In genomic region chrX:19017271-19017670, GRCh38 we compare ENCODE assay signal across 8 cellular contexts. TPM values are rescaled to one million over a fixed set of nuclear protein-coding genes. Genes with fewer than 3 reads are reported as not detected.
A peak's percentile ranks its signal among the peaks of the same experiment; 100 is the strongest.
DNase-seq lines count a peak whose midpoint lies in the region; ATAC-seq and TF ChIP-seq lines count a peak whose summit lies in the region.

No MANE protein-coding gene starts in this region.

- peaks cover 18% of the 10 kb centered on the region for H3K9me3 Mint-ChIP-seq in osteocyte (ENCODE audit: unreplicated experiment)

- DNase-seq in NAMALWA (ENCODE audit: low spot score) = peak; percentile 7
- peak; percentile 8 for DNase-seq in cerebellar cortex (ENCODE audit: low spot score)
- no peak for DNase-seq in osteocyte (ENCODE audit: extremely low spot score, unreplicated experiment)
- DNase-seq in activated gamma-delta T cell (lab: John Stamatoyannopoulos, UW) = no peak
- DNase-seq in Right ventricle myocardium inferior (ENCODE audit: missing footprints) = no peak
- DNase-seq in effector CD4-positive, alpha-beta T cell = no peak

- H3K36me3 Mint-ChIP-seq in osteocyte (ENCODE audit: unreplicated experiment) = no peaks in the 10 kb centered on the region

- no peak overlapping the region for H3K27ac Mint-ChIP-seq in osteocyte (ENCODE audit: unreplicated experiment)

- intact Hi-C loops in Right ventricle myocardium inferior (cut with DNase I) = loop anchor here (10.0 kb wide), 1 partner anchor 318 kb away; no protein-coding TSS in a partner anchor

- TF ChIP-seq CTCF in GM12872 (IDR thresholded peaks at IDR 0.05; ENCODE audit: insufficient read depth, low read depth, low read length) = peak; percentile 64
- peak; percentile 53 for TF ChIP-seq CTCF in osteocyte (IDR thresholded peaks at IDR 0.05)

- no peaks in the 10 kb centered on the region for H3K27me3 Mint-ChIP-seq in osteocyte (ENCODE audit: unreplicated experiment)

- H3K4me1 Mint-ChIP-seq in osteocyte (ENCODE audit: unreplicated experiment) = no peaks in the 10 kb centered on the region

- no peak for ATAC-seq in HG02678 (IDR thresholded peaks at IDR 0.05; ENCODE audit: unreplicated experiment)
- ATAC-seq in Right ventricle myocardium inferior = no peak

- H3K4me3 Mint-ChIP-seq in osteocyte (ENCODE audit: unreplicated experiment) = no peak overlapping the region

RNA-seq across cellular contexts. Expression of gene PHKA2, which starts 33.4 kb away (rescaled TPM):
- total RNA-seq in osteocyte (26.4 and 27.0 TPM in 2 replicates), Right ventricle myocardium inferior (46.3 TPM)

Comparison
In these comparisons a context has a peak if more than half of its experiments do, and no peak if none do; other contexts are left out.
1. DNase-seq: peak in NAMALWA (single experiment) and cerebellar cortex (single experiment); none in osteocyte (single experiment), activated gamma-delta T cell (single experiment), Right ventricle myocardium inferior (single experiment) and effector CD4-positive, alpha-beta T cell (single experiment).